ENCODE assay signal across 17 cellular contexts in the genomic region with DNA sequence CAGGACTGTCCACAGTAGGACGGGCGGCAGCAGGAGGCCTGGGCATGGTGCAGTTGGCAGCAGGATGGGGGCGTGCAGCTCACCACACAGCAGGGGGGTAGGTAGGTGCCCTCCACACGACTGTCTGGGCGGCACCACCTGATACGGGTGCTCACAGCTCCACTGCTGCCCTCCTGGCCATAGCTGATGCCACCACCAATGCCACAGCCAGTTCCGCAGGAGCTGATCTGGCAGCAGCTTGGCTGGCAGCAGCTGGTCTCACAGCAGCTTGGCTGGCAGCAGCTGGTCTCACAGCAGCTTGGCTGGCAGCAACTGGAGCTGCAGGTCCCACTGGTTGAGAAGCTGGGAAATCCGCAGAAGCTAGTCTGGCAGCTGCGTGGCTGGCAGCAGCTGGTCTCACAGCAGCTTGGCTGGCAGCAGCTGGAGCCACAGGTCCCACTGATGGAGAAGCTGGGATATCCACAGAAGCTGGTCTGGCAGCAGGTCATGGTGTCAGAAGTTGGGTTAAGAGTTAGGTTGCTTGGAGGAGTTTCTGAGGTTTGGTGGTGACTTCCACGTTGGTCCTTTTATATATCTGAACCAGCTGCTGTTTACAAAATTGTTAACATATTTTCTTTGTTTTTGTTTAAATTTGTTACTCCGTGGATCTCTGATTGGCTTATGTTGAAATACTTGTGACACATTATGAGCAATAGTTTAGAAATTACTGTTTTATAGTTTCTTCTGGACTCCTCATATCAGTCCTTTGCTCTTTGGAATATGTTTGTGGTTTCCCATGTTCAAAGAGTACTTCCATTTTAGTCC. TPM values are rescaled to one million over a fixed set of nuclear protein-coding genes. Genes with fewer than 3 reads are reported as not detected.
DNase-seq lines count a peak whose midpoint lies in the region; TF ChIP-seq lines count a peak whose summit lies in the region.
"Had no signal": no experiment of that assay in that cellular context is flagged by ENCODE, and none has a peak within 500 bp of the region (broad histone marks: within the 10 kb centered on the region; RNA-seq: fewer than 3 reads in every experiment).

A gene with protein sequence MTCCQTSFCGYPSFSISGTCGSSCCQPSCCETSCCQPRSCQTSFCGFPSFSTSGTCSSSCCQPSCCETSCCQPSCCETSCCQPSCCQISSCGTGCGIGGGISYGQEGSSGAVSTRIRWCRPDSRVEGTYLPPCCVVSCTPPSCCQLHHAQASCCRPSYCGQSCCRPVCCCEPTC (minus strand): TSS at position 541 of the 804 bp plus-strand sequence. CDS start 53 bp downstream, at position 488.

- H3K27ac Mint-ChIP-seq in immature natural killer cell: no peak within 1 kb of the TSS
- H3K27ac Mint-ChIP-seq: CD4-positive, alpha-beta T cell; nephron progenitor cell had no signal

- POLR2A ChIA-PET in BJ (lab: Charles Lee): interaction anchor here (0.7 to 0.8 kb wide), 2 partner anchors 13 to 33 kb away, joined by 3 to 5 read pairs; a partner anchor contains a TSS

- H3K27me3 ChIP-seq in BJ (ENCODE audit: control insufficient read depth, insufficient read depth, low read length): no peaks in the 10 kb centered on the region
- H3K27me3 ChIP-seq in brain microvascular endothelial cell (replicated peaks): no peaks in the 10 kb centered on the region
- H3K27me3 ChIP-seq in mesenchymal stem cell (ENCODE audit: control insufficient read depth in 1 of 2, insufficient read depth in 1 of 2, low read length in 2 of 2): no peaks in the 10 kb centered on the region

- H3K27ac ChIP-seq in brain microvascular endothelial cell (no peak within 1 kb of the TSS), mesenchymal stem cell (ENCODE audit: low read length, poor library complexity, severe bottlenecking) (no peak within 1 kb of the TSS)
- H3K27ac ChIP-seq: sigmoid colon had no signal

- no peaks in the 10 kb centered on the region for H3K9me3 ChIP-seq in mesenchymal stem cell (ENCODE audit: control insufficient read depth, low read length)
- H3K9me3 ChIP-seq: sigmoid colon had no signal

- H3K4me2 ChIP-seq in mesenchymal stem cell (ENCODE audit: low read length, poor library complexity, severe bottlenecking): no peak within 1 kb of the TSS

- H2AFZ ChIP-seq in mesenchymal stem cell (ENCODE audit: low read depth, low read length): no peak within 1 kb of the TSS

- no peaks in the 10 kb centered on the region for H3K36me3 Mint-ChIP-seq in immature natural killer cell

- no peaks in the 10 kb centered on the region for H3K79me1 ChIP-seq in mesenchymal stem cell (replicated peaks; ENCODE audit: low read length, poor library complexity, severe bottlenecking)

- no peak within 1 kb of the TSS for H3K4me3 ChIP-seq in BJ (ENCODE audit: low read depth, low read length)
- H3K4me3 ChIP-seq in brain microvascular endothelial cell (ENCODE audit: low read depth, low read length): no peak within 1 kb of the TSS
- no peak within 1 kb of the TSS for H3K4me3 ChIP-seq in mesenchymal stem cell (ENCODE audit: insufficient read depth in 1 of 2, low read depth in 1 of 2, low read length in 2 of 2)
- H3K4me3 ChIP-seq: sigmoid colon had no signal

- H3K4me1 Mint-ChIP-seq in immature natural killer cell: no peaks in the 10 kb centered on the region
- H3K4me1 Mint-ChIP-seq: nephron progenitor cell had no signal

- H3K36me3 ChIP-seq in BJ (ENCODE audit: control insufficient read depth, insufficient read depth, low read length) (no peaks in the 10 kb centered on the region), brain microvascular endothelial cell (replicated peaks) (no peaks in the 10 kb centered on the region), mesenchymal stem cell (ENCODE audit: control insufficient read depth in 1 of 2, insufficient read depth in 2 of 2, low read depth in 1 of 2, low read length in 2 of 2) (no peaks in the 10 kb centered on the region)
- H3K36me3 ChIP-seq: sigmoid colon had no signal

- peak within 1 kb of the TSS in 1 of 2 experiments; percentile 68 for H3K18ac ChIP-seq in mesenchymal stem cell (ENCODE audit: low read depth in 1 of 2, low read length in 2 of 2)

- in situ Hi-C loops in brain microvascular endothelial cell (cut with HindIII; ENCODE audit: low pct_ligation_motif_present, low sequenced_read_pairs): no loop called here

- no peak within 1 kb of the TSS for H4K91ac ChIP-seq in mesenchymal stem cell (ENCODE audit: low read length)

- H3K14ac ChIP-seq in mesenchymal stem cell (ENCODE audit: low read length in 2 of 2): peak within 1 kb of the TSS in 1 of 2 experiments; percentile 87

- 97% methylated on average over 9 of the region's 11 CpGs for WGBS in mesenchymal stem cell

- H3K27me3 Mint-ChIP-seq in immature natural killer cell (ENCODE audit: low read depth in 3 of 3): peaks cover 2 to 19% (median 2%) of the 10 kb centered on the region in 3 donors

- H3K4me3 Mint-ChIP-seq in immature natural killer cell: no peak within 1 kb of the TSS
- H3K4me3 Mint-ChIP-seq: CD4-positive, alpha-beta T cell; nephron progenitor cell had no signal

- H3K9ac ChIP-seq in mesenchymal stem cell (ENCODE audit: low read length): peak within 1 kb of the TSS; percentile 13

- H2BK12ac ChIP-seq in mesenchymal stem cell (ENCODE audit: low read length in 2 of 2): no peak within 1 kb of the TSS

- no peak within 1 kb of the TSS for H2AK5ac ChIP-seq in mesenchymal stem cell (ENCODE audit: low read length, severe bottlenecking)

- CTCF ChIA-PET in BJ (lab: Yijun Ruan, JAX): interaction anchor here (0.8 to 1.1 kb wide), 2 partner anchors 13 to 33 kb away, joined by 3 to 5 read pairs; a partner anchor contains a TSS

- DNase-seq in BJ (ENCODE audit: low read depth): peak; percentile 90
- peak; percentile 89 for DNase-seq in M059J (ENCODE audit: low read depth)
- DNase-seq in brain microvascular endothelial cell: peak; percentile 10
- DNase-seq in mesenchymal stem cell: peak; percentile 30
- DNase-seq in cardiac septum (ENCODE audit: low spot score): no peak
- no peak for DNase-seq in middle frontal gyrus (ENCODE audit: extremely low spot score, low spot score)
- DNase-seq in immature natural killer cell: no peak
- DNase-seq in GM20000 (ENCODE audit: low spot score): no peak
- DNase-seq: activated CD8-positive, alpha-beta memory T cell treated with anti-CD3 and anti-CD28 coated beads, Interleukin-2, amount 50 U/mL, for 4 hours; CD4-positive, alpha-beta T cell; head of caudate nucleus; MV-4-11; NCI-H524; nephron progenitor cell; sigmoid colon had no signal

- no peak within 1 kb of the TSS for H2BK5ac ChIP-seq in mesenchymal stem cell (ENCODE audit: low read depth, low read length, poor library complexity, severe bottlenecking)

- intact Hi-C loops in cardiac septum (cut with DNase I): no loop called here

- no peaks in the 10 kb centered on the region for H3K9me3 Mint-ChIP-seq in immature natural killer cell

- no peak within 1 kb of the TSS for H3K4ac ChIP-seq in mesenchymal stem cell (ENCODE audit: low read depth in 1 of 2, low read length in 2 of 2)

- H2BK15ac ChIP-seq in mesenchymal stem cell (ENCODE audit: low read depth, poor library complexity, severe bottlenecking): no peak within 1 kb of the TSS

- H3K23ac ChIP-seq in mesenchymal stem cell (ENCODE audit: low read length in 2 of 2): peak within 1 kb of the TSS in 1 of 2 experiments; percentile 77

- peaks cover 3% of the 10 kb centered on the region for H3K4me1 ChIP-seq in mesenchymal stem cell (ENCODE audit: control insufficient read depth, insufficient read depth, low read depth, low read length)
- H3K4me1 ChIP-seq: sigmoid colon had no signal

- no peak within 1 kb of the TSS for H2BK120ac ChIP-seq in mesenchymal stem cell (ENCODE audit: low read depth, low read length)

- TF ChIP-seq CTCF in BJ (IDR thresholded peaks at IDR 0.05; ENCODE audit: insufficient read depth, low read depth, low read length): no peak
- no peak for TF ChIP-seq CTCF in brain microvascular endothelial cell (IDR thresholded peaks at IDR 0.05; ENCODE audit: low read depth, low read length, missing control alignments)
- TF ChIP-seq CTCF in GM20000 (IDR thresholded peaks at IDR 0.05; ENCODE audit: extremely low read depth, missing control alignments): no peak

- H4K8ac ChIP-seq in mesenchymal stem cell (ENCODE audit: low read length): no peak within 1 kb of the TSS

RNA-seq across cellular contexts. Expression of the gene that starts here (rescaled TPM):
- polyA plus RNA-seq in BJ (2011; rRNA removed): 62.3 and 65.1 TPM in 2 replicates
- polyA minus RNA-seq in BJ (2011; rRNA and poly(A)+ RNA removed): 60.5 and 129 TPM in 2 replicates
- total RNA-seq in M059J (2014; rRNA removed; shearing (Covaris generic)): 3.2 and 5.7 TPM in 2 replicates
- polyA plus RNA-seq in mesenchymal stem cell (2013, experiment 1 of 2): 0.04 TPM
- polyA plus RNA-seq in mesenchymal stem cell (2013, experiment 2 of 2): 0.03 TPM
- not detected for total RNA-seq in cardiac septum
- not detected for polyA plus RNA-seq in immature natural killer cell
- total RNA-seq: CD4-positive, alpha-beta T cell; left lobe of liver; sigmoid colon; subcutaneous adipose tissue had no signal
- polyA plus RNA-seq: sigmoid colon had no signal

Comparison
In these comparisons a context has a peak if more than half of its experiments do, and no peak if none do; other contexts are left out.
1. RNA of the gene that starts here (polyA plus RNA-seq): 62.3 to 65.1 TPM in BJ; not detected in immature natural killer cell; every median in the first group is over 10 times any median in the second.
2. DNase-seq: peak in BJ (single experiment), M059J (single experiment), brain microvascular endothelial cell (single experiment) and mesenchymal stem cell (single experiment); none in cardiac septum (single experiment), middle frontal gyrus (single experiment), immature natural killer cell (0 of 3) and GM20000 (single experiment).